ENCODE assay signal across 25 cellular contexts in genomic region chr12:23670684-23671083, GRCh38.
"Had no signal": no experiment of that assay in that cellular context is flagged by ENCODE, and none has a peak within 500 bp of the region (broad histone marks: within the 10 kb centered on the region; RNA-seq: fewer than 3 reads in every experiment).

No MANE protein-coding gene starts in this region.

- H3K4me3 ChIP-seq: neural progenitor cell, ovary, psoas muscle, right lobe of liver, sigmoid colon, stomach, thoracic aorta, thyroid gland, tibial nerve, upper lobe of left lung, vagina had no signal

- H3K79me2 ChIP-seq: parathyroid adenoma had no signal

- DNase-seq: occipital lobe; ovary; posterior cingulate gyrus; psoas muscle; right cardiac atrium; right lobe of liver; sigmoid colon; small intestine; stimulated activated CD4-positive, alpha-beta T cell treated with anti-CD3 and anti-CD28 coated beads, Interleukin-15, amount 100 ng/mL, for 24 hours; stimulated activated CD4-positive, alpha-beta T cell treated with anti-CD3 and anti-CD28 coated beads, Interleukin-2, amount 100 ng/mL, for 24 hours; stimulated activated CD4-positive, alpha-beta T cell treated with anti-CD3 and anti-CD28 coated beads, Interleukin-2, amount 100 ng/mL, for 48 hours; stimulated activated CD4-positive, alpha-beta T cell treated with anti-CD3 and anti-CD28 coated beads, Interleukin-4, amount 100 ng/mL, for 24 hours; stimulated activated naive B cell treated with anti-CD40 and anti-IgM and Interleukin-4, amounts not matched to agents 10 μg/mL and 1 μg/mL and 100 μg/mL, for 72 hours; stimulated activated naive CD4-positive, alpha-beta T cell treated with Interleukin-2 at 50 U/mL for 16 hours; stomach; thyroid gland; trophoblast cell; upper lobe of left lung had no signal

- H3K27me3 ChIP-seq: neural progenitor cell, ovary, right lobe of liver, sigmoid colon, stomach, thyroid gland, tibial nerve, upper lobe of left lung, vagina had no signal

- H3K9ac ChIP-seq: neural progenitor cell, parathyroid adenoma had no signal

- H3K4me2 ChIP-seq: neural progenitor cell had no signal

- FAIRE-seq: small intestine, urothelium cell line had no signal

- H3K4me1 ChIP-seq: parathyroid adenoma, psoas muscle, right lobe of liver, upper lobe of left lung had no signal

- ATAC-seq: psoas muscle; right cardiac atrium; right lobe of liver; stimulated activated effector memory CD8-positive, alpha-beta T cell treated with anti-CD3 and anti-CD28 coated beads, Interleukin-12 subunit alpha, Interleukin-12 subunit beta, amount 100 ng/mL, for 72 hours; stimulated activated naive B cell treated with anti-CD40 and anti-IgM and Interleukin-4, amounts not matched to agents 10 μg/mL and 1 μg/mL and 100 μg/mL, for 72 hours had no signal

- H3K27ac ChIP-seq: neural progenitor cell, ovary, parathyroid adenoma, psoas muscle, right lobe of liver, stomach, thoracic aorta, thyroid gland, tibial nerve, upper lobe of left lung, vagina had no signal

- H3K9me3 ChIP-seq: ovary, psoas muscle, right lobe of liver, sigmoid colon, stomach, thoracic aorta, thyroid gland, tibial nerve, upper lobe of left lung, vagina had no signal

- H2AFZ ChIP-seq: neural progenitor cell, parathyroid adenoma had no signal

- H3K36me3 ChIP-seq: neural progenitor cell, ovary, right lobe of liver, sigmoid colon, stomach, thoracic aorta, thyroid gland, tibial nerve, upper lobe of left lung, vagina had no signal
